Comparison of ENCODE assay signal across 9 cellular contexts in genomic region chr6:227074-227782, GRCh38.
A peak's percentile ranks its signal among the peaks of the same experiment; 100 is the strongest.
DNase-seq lines count a peak whose midpoint lies in the region; ATAC-seq and TF ChIP-seq lines count a peak whose summit lies in the region.
"Had no signal": no experiment of that assay in that cellular context is flagged by ENCODE, and none has a peak within 500 bp of the region (broad histone marks: within the 10 kb centered on the region; RNA-seq: fewer than 3 reads in every experiment).

No MANE protein-coding gene starts in this region.

- H3K27me3 ChIP-seq in mesenchymal stem cell (ENCODE audit: control insufficient read depth in 1 of 2, insufficient read depth in 1 of 2, low read length in 2 of 2): peaks cover 0 to 23% of the 10 kb centered on the region in 2 experiments
- H3K27me3 ChIP-seq in tibial nerve: no peaks in the 10 kb centered on the region

- H3K4me1 ChIP-seq in mesenchymal stem cell (ENCODE audit: control insufficient read depth, insufficient read depth, low read depth, low read length) (peaks cover 6% of the 10 kb centered on the region), tibial nerve (no peaks in the 10 kb centered on the region)

- H2BK5ac ChIP-seq in mesenchymal stem cell (ENCODE audit: low read depth, low read length, poor library complexity, severe bottlenecking): no peak overlapping the region

- TF ChIP-seq EP300 in tibial nerve (IDR thresholded peaks at IDR 0.05): no peak

- H3K27ac ChIP-seq in mesenchymal stem cell (ENCODE audit: low read length, poor library complexity, severe bottlenecking) (no peak overlapping the region), tibial nerve (no peak overlapping the region)

- H3K9ac ChIP-seq in mesenchymal stem cell (ENCODE audit: low read length): peak overlapping the region; percentile 47

- H2BK120ac ChIP-seq in mesenchymal stem cell (ENCODE audit: low read depth, low read length): no peak overlapping the region

- no peak overlapping the region for H3K18ac ChIP-seq in mesenchymal stem cell (ENCODE audit: low read depth in 1 of 2, low read length in 2 of 2)

- H3K23ac ChIP-seq in mesenchymal stem cell (ENCODE audit: low read length in 2 of 2): no peak overlapping the region

- no peak overlapping the region for H3K4me2 ChIP-seq in mesenchymal stem cell (ENCODE audit: low read length, poor library complexity, severe bottlenecking)

- ATAC-seq in GM18498 (IDR thresholded peaks at IDR 0.05; ENCODE audit: unreplicated experiment) (peak; percentile 36), GM21447 (IDR thresholded peaks at IDR 0.05; ENCODE audit: unreplicated experiment) (peak; percentile 27)

- H3K4ac ChIP-seq in mesenchymal stem cell (ENCODE audit: low read depth in 1 of 2, low read length in 2 of 2): no peak overlapping the region

- H3K9me3 ChIP-seq in mesenchymal stem cell (ENCODE audit: control insufficient read depth, low read length) (no peaks in the 10 kb centered on the region), tibial nerve (no peaks in the 10 kb centered on the region)

- DNase-seq in NCI-H69 (lab: John Stamatoyannopoulos, UW) (peak; percentile 13), mesenchymal stem cell (no peak), tibial nerve (ENCODE audit: low spot score in 2 of 2) (no peak), mucosa of gallbladder (ENCODE audit: low spot score) (no peak), cerebellar nuclear complex (lab: John Stamatoyannopoulos, UW) (no peak), MV-4-11 (lab: John Stamatoyannopoulos, UW) (no peak)
- DNase-seq: activated naive CD4-positive, alpha-beta T cell treated with anti-CD3 and anti-CD28 coated beads, Interleukin-2, amount 50 U/mL, for 16 hours had no signal

- H3K36me3 ChIP-seq in mesenchymal stem cell (ENCODE audit: control insufficient read depth in 1 of 2, insufficient read depth in 2 of 2, low read depth in 1 of 2, low read length in 2 of 2) (no peaks in the 10 kb centered on the region), tibial nerve (no peaks in the 10 kb centered on the region)

- no peak for TF ChIP-seq CTCF in tibial nerve (IDR thresholded peaks at IDR 0.05)

- no peaks in the 10 kb centered on the region for H3K79me1 ChIP-seq in mesenchymal stem cell (replicated peaks; ENCODE audit: low read length, poor library complexity, severe bottlenecking)

- no peak overlapping the region for H2AFZ ChIP-seq in mesenchymal stem cell (ENCODE audit: low read depth, low read length)

- WGBS in mesenchymal stem cell: 88% methylated on average over 17 of the region's 17 CpGs
- 81 to 82% methylated on average over 17 of the region's 17 CpGs for WGBS in tibial nerve, 2 donors

- no peak overlapping the region for H3K4me3 ChIP-seq in mesenchymal stem cell (ENCODE audit: insufficient read depth in 1 of 2, low read depth in 1 of 2, low read length in 2 of 2)
- no peak overlapping the region for H3K4me3 ChIP-seq in tibial nerve

- no peak overlapping the region for H4K91ac ChIP-seq in mesenchymal stem cell (ENCODE audit: low read length)

- no peak overlapping the region for H4K8ac ChIP-seq in mesenchymal stem cell (ENCODE audit: low read length)

- no peak overlapping the region for H2AK5ac ChIP-seq in mesenchymal stem cell (ENCODE audit: low read length, severe bottlenecking)

- H3K14ac ChIP-seq in mesenchymal stem cell (ENCODE audit: low read length in 2 of 2): no peak overlapping the region

- H2BK12ac ChIP-seq in mesenchymal stem cell (ENCODE audit: low read length in 2 of 2): no peak overlapping the region

- TF ChIP-seq POLR2A in tibial nerve (IDR thresholded peaks at IDR 0.05): no peak

- no peak overlapping the region for H2BK15ac ChIP-seq in mesenchymal stem cell (ENCODE audit: low read depth, poor library complexity, severe bottlenecking)
